8 cellular contexts compared by ENCODE assay signal in genomic region chr2:172102858-172103359, GRCh38. TPM values are rescaled to one million over a fixed set of nuclear protein-coding genes. Genes with fewer than 3 reads are reported as not detected.
DNase-seq lines count a peak whose midpoint lies in the region; ATAC-seq, FAIRE-seq and TF ChIP-seq lines count a peak whose summit lies in the region.

Gene DLX2 (minus strand): TSS chr2:172102900. CDS start chr2:172102538, 362 bp downstream.

- no peaks in the 10 kb centered on the region for H4K20me1 ChIP-seq in keratinocyte (ENCODE audit: control insufficient read depth, extremely low read depth, insufficient read depth, low read length)

- TF ChIP-seq POLR2A in A549 (IDR thresholded peaks at IDR 0.05; ENCODE audit: low read length) = 0 out of 2 replicates have a peak, but pooled peaks have one; percentile 20

- DNase-seq in A549 (ENCODE audit: low read depth in 1 of 2, low spot score in 1 of 2) (peak; percentile 85 to 91), GM18507 (ENCODE audit: extremely low spot score, insufficient read length, low read depth) (peak; percentile 71), NCI-H1930 (lab: John Stamatoyannopoulos, UW) (peak; percentile 97 to 98), T-helper 22 cell (ENCODE audit: low read depth) (peak; percentile 45), bronchial epithelial cell (ENCODE audit: low read depth) (peak; percentile 70), keratinocyte (ENCODE audit: low read depth, low spot score) (no peak)
- peak; percentile 86 for DNase-seq in stimulated activated CD4-positive, alpha-beta T cell treated with anti-CD3 and anti-CD28 coated beads, Interleukin-15, amount 100 ng/mL, for 24 hours

- no peak for TF ChIP-seq EP300 in A549 (IDR thresholded peaks at IDR 0.05)

- no peak for TF ChIP-seq CTCF in A549 (IDR thresholded peaks at IDR 0.05)
- TF ChIP-seq CTCF in bronchial epithelial cell (IDR thresholded peaks at IDR 0.05; ENCODE audit: insufficient read depth, low read length, severe bottlenecking) = no peak
- no peak for TF ChIP-seq CTCF in keratinocyte (optimal IDR thresholded peaks at IDR 0.05 in 1 of 3, IDR thresholded peaks at IDR 0.05 in 1 of 3, conservative IDR thresholded peaks at IDR 0.05 in 1 of 3; ENCODE audit: extremely low read depth in 1 of 3, insufficient read depth in 2 of 3, low read length in 3 of 3)

- H3K4me2 ChIP-seq in A549 = peak within 1 kb of the TSS; percentile 96
- H3K4me2 ChIP-seq in keratinocyte (ENCODE audit: control insufficient read depth, extremely low read depth, insufficient read depth, low read depth, low read length) = peak within 1 kb of the TSS; percentile 96

- H3K4me3 ChIP-seq in A549 (peak within 1 kb of the TSS; percentile 74), bronchial epithelial cell (ENCODE audit: low read depth, low read length) (peak within 1 kb of the TSS; percentile 55), keratinocyte (ENCODE audit: control insufficient read depth in 2 of 3, extremely low read depth in 1 of 3, insufficient read depth in 2 of 3, low read depth in 1 of 3, low read length in 3 of 3) (peak within 1 kb of the TSS; percentile 55 to 92 (median 81))

- H3K36me3 ChIP-seq in bronchial epithelial cell (ENCODE audit: control insufficient read depth, insufficient read depth, low read length) = no peaks in the 10 kb centered on the region
- no peaks in the 10 kb centered on the region for H3K36me3 ChIP-seq in keratinocyte (ENCODE audit: control insufficient read depth in 2 of 2, extremely low read depth in 1 of 2, insufficient read depth in 2 of 2, low read length in 2 of 2)

- peaks cover 23% of the 10 kb centered on the region for H3K4me1 ChIP-seq in A549
- H3K4me1 ChIP-seq in keratinocyte (ENCODE audit: control insufficient read depth, extremely low read depth, insufficient read depth, low read length) = peaks cover 46% of the 10 kb centered on the region

- WGBS in A549 (ENCODE audit: missing lambda C conversion rate) = 0% methylated on average over 12 of the region's 36 CpGs

- peak within 1 kb of the TSS; percentile 98 for H2AFZ ChIP-seq in keratinocyte (ENCODE audit: control insufficient read depth, low read length)

- H3K9me3 ChIP-seq in A549 (no peaks in the 10 kb centered on the region), keratinocyte (ENCODE audit: control insufficient read depth, low read depth, low read length) (no peaks in the 10 kb centered on the region)

- peak within 1 kb of the TSS; percentile 80 for H3K9ac ChIP-seq in keratinocyte (ENCODE audit: control insufficient read depth, extremely low read depth, insufficient read depth, low read length)

- H3K27me3 ChIP-seq in bronchial epithelial cell (ENCODE audit: control insufficient read depth, insufficient read depth, low read length) (peaks cover 36% of the 10 kb centered on the region), keratinocyte (ENCODE audit: control insufficient read depth, extremely low read depth, insufficient read depth, low read length) (no peaks in the 10 kb centered on the region)

- no peak for TF ChIP-seq RAD21 in A549 (conservative IDR thresholded peaks at IDR 0.05 in 1 of 2, IDR thresholded peaks at IDR 0.05 in 1 of 2)

- dilution Hi-C loops in keratinocyte (cut with MboI; ENCODE audit: extremely low pct_ligation_motif_present, low sequenced_read_pairs) = no loop called here

- H3K27ac ChIP-seq in A549 (peak within 1 kb of the TSS; percentile 45 to 74; a peak in 5 of 6 replicates), keratinocyte (ENCODE audit: control insufficient read depth, insufficient read depth, low read length) (peak within 1 kb of the TSS; percentile 64)

- H3K9me1 ChIP-seq in keratinocyte (ENCODE audit: control insufficient read depth, extremely low read depth, insufficient read depth, low read length) = no peaks in the 10 kb centered on the region

- CTCF ChIA-PET in A549 (lab: Yijun Ruan, JAX) = interaction anchor here (0.7 to 9.4 kb wide), 19 partner anchors 10 to 547 kb away, joined by 3 to 128 read pairs (median 4); partner anchors contain the start of genes DLX1 and SLC25A12

- no peak for FAIRE-seq in A549 (lab: Jason Lieb, UNC)
- FAIRE-seq in GM18507 (lab: Jason Lieb, UNC) = peak; percentile 33
- FAIRE-seq in bronchial epithelial cell (lab: Jason Lieb, UNC) = no peak
- FAIRE-seq in keratinocyte (lab: Jason Lieb, UNC) = peak; percentile 48

- no peaks in the 10 kb centered on the region for H3K79me2 ChIP-seq in keratinocyte (ENCODE audit: control insufficient read depth, insufficient read depth, low read length)

- POLR2A ChIA-PET in A549 (lab: Yijun Ruan, JAX) = interaction anchor here (0.6 to 1.9 kb wide), 9 partner anchors 18 to 503 kb away, joined by 3 to 17 read pairs (median 5); partner anchors contain the start of genes DLX1, HAT1 and SLC25A12

- ATAC-seq in A549 (peak; percentile 66 to 81), HG02885 (IDR thresholded peaks at IDR 0.05; ENCODE audit: poor library complexity, unreplicated experiment) (peak; percentile 78)

TF ChIP-seq in A549, 52 proteins besides CTCF, POLR2A, EP300 and RAD21:
- TF ChIP-seq RFX5 (IDR thresholded peaks at IDR 0.05) = 0 out of 2 replicates have a peak, but pooled peaks have one; percentile 17
- TF ChIP-seq, protein P1, sequence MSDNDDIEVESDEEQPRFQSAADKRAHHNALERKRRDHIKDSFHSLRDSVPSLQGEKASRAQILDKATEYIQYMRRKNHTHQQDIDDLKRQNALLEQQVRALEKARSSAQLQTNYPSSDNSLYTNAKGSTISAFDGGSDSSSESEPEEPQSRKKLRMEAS (IDR thresholded peaks at IDR 0.05) = peak; percentile 82
- peak; percentile 77 for TF ChIP-seq BHLHE40 (IDR thresholded peaks at IDR 0.05; ENCODE audit: low read depth, low read length)
- peak; percentile 96 for TF ChIP-seq USF2 (IDR thresholded peaks at IDR 0.05)
- no peak for TF ChIP-seq ESRRA (IDR thresholded peaks at IDR 0.05; ENCODE audit: borderline replicate concordance, low read length)
- TF ChIP-seq, protein P2, sequence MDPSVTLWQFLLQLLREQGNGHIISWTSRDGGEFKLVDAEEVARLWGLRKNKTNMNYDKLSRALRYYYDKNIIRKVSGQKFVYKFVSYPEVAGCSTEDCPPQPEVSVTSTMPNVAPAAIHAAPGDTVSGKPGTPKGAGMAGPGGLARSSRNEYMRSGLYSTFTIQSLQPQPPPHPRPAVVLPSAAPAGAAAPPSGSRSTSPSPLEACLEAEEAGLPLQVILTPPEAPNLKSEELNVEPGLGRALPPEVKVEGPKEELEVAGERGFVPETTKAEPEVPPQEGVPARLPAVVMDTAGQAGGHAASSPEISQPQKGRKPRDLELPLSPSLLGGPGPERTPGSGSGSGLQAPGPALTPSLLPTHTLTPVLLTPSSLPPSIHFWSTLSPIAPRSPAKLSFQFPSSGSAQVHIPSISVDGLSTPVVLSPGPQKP (IDR thresholded peaks at IDR 0.05; ENCODE audit: low read depth, low read length) = no peak
- peak; percentile 61 for TF ChIP-seq E2F6 (IDR thresholded peaks at IDR 0.05; ENCODE audit: borderline replicate concordance, low read depth)
- TF ChIP-seq FOSL2 (IDR thresholded peaks at IDR 0.05) = no peak
- TF ChIP-seq FOSL2 (CRISPR knock-in tag; IDR thresholded peaks at IDR 0.05) = no peak

RNA-seq across cellular contexts. Expression of gene DLX2, which starts in this region (rescaled TPM):
- polyA plus RNA-seq in A549 (2011; rRNA removed) (0.04 TPM in 2 replicates), A549 (2017; fragmentation: RNase III; extraction: RNeasy Plus Mini Kit Qiagen cat#74134 plus additional on column Dnase treatment) (0.17 to 0.25 TPM (median 0.19 TPM) in 3 replicates), keratinocyte (0.26 to 0.31 TPM (median 0.29 TPM) in 3 replicates)
- polyA plus RNA-seq in A549 (2012; cell fraction: cytosol; rRNA removed) = 0.22 and 0.41 TPM in 2 replicates
- 0.44 and 0.60 TPM in 2 replicates for polyA plus RNA-seq in A549 (2012; cell fraction: nucleus; rRNA removed)
- not detected in 2 replicates for polyA minus RNA-seq in A549 (2011; rRNA and poly(A)+ RNA removed)
- total RNA-seq in bronchial epithelial cell = not detected in 2 replicates
- 1.3 TPM for polyA plus RNA-seq in keratinocyte (2011; ENCODE audit: low read depth)
- 0.32 and 0.61 TPM in 2 replicates for polyA plus RNA-seq in keratinocyte (2011; cell fraction: cytosol; rRNA removed)
- polyA plus RNA-seq in keratinocyte (2011; cell fraction: nucleus; rRNA removed) = 2.2 and 3.3 TPM in 2 replicates
- 0.77 and 3.1 TPM in 2 replicates for polyA plus RNA-seq in keratinocyte (2012; ENCODE audit: low replicate concordance)
- polyA minus RNA-seq in keratinocyte = 0.10 to 0.33 TPM in 2 of 3 replicates, not detected in the other
- 0.96 TPM for polyA minus RNA-seq in keratinocyte (2011; cell fraction: cytosol; rRNA and poly(A)+ RNA removed)
- polyA minus RNA-seq in keratinocyte (2011; cell fraction: nucleus; rRNA and poly(A)+ RNA removed) = 0.74 and 1.4 TPM in 2 replicates

Comparison
In these comparisons a context has a peak if more than half of its experiments do, and no peak if none do; other contexts are left out.
1. Peak in DNase-seq, ATAC-seq, H3K4me3 ChIP-seq, H3K27ac ChIP-seq and H3K4me2 ChIP-seq in A549; RNA of the gene not detected or under 1 TPM.
2. Peak in DNase-seq and H3K4me3 ChIP-seq in bronchial epithelial cell; RNA of the gene not detected or under 1 TPM.